In the genomic region with DNA sequence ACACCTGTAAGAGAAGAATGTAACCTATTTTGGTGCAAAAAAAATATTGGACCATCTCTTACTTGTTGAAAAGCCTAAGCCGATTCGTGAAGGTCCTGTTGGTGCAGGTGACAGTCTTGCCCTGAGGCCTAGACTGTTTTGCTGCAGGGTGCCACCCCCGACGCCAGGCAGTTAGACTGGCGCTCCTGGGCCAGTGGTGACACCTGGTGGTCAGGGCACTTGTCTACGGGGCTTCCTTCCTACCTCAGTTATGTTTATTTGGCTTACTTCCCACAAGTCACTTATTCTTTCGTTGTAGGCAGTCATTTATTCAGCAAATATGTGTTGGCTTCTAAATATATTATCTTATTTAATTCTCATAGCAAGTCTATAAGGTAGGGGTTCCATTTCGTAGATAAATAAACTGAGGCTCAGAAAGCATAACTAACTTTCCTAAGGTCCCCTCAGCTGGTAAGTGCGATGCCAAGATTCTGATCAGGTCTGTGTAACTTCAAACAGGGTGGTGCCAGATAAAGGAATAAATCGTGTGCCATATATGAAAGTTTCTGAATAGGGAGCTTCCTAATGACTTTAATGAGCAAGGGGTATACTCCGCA, we compare ENCODE assay signal across 8 cellular contexts. TPM values are rescaled to one million over a fixed set of nuclear protein-coding genes. Genes with fewer than 3 reads are reported as not detected.
DNase-seq lines count a peak whose midpoint lies in the region; ATAC-seq and TF ChIP-seq lines count a peak whose summit lies in the region.

No MANE protein-coding gene starts in this region.

- no peaks in the 10 kb centered on the region for H4K20me1 ChIP-seq in neural cell (ENCODE audit: insufficient read depth)

- H3K36me3 Mint-ChIP-seq in activated CD4-positive, alpha-beta memory T cell treated with anti-CD3 and anti-CD28 coated beads for 36 hours: no peaks in the 10 kb centered on the region

- no peak overlapping the region for H2AFZ ChIP-seq in neural cell (ENCODE audit: low read depth, low read length)

- no peaks in the 10 kb centered on the region for H3K36me3 ChIP-seq in BJ (ENCODE audit: control insufficient read depth, insufficient read depth, low read length)
- no peaks in the 10 kb centered on the region for H3K36me3 ChIP-seq in effector memory CD4-positive, alpha-beta T cell (ENCODE audit: control insufficient read depth, insufficient read depth, low read length)
- H3K36me3 ChIP-seq in neural cell (ENCODE audit: insufficient read depth, low read length): no peaks in the 10 kb centered on the region
- H3K36me3 ChIP-seq in thymus (ENCODE audit: control insufficient read depth, insufficient read depth): no peaks in the 10 kb centered on the region

- H3K79me2 ChIP-seq in neural cell (replicated peaks; ENCODE audit: insufficient read depth, low read length): peaks cover 10% of the 10 kb centered on the region

- TF ChIP-seq RAD21 in neural cell (conservative IDR thresholded peaks at IDR 0.05): no peak

- H3K27me3 ChIP-seq in BJ (ENCODE audit: control insufficient read depth, insufficient read depth, low read length): no peaks in the 10 kb centered on the region; the same call in 1 of the 2 replicates
- H3K27me3 ChIP-seq in effector memory CD4-positive, alpha-beta T cell (replicated peaks; ENCODE audit: control insufficient read depth, insufficient read depth, low read length, poor library complexity, severe bottlenecking): no peaks in the 10 kb centered on the region
- H3K27me3 ChIP-seq in neural cell (ENCODE audit: insufficient read depth, low read depth, low read length): no peaks in the 10 kb centered on the region
- no peaks in the 10 kb centered on the region for H3K27me3 ChIP-seq in thymus (ENCODE audit: control insufficient read depth, insufficient read depth)

- POLR2A ChIA-PET in BJ (lab: Charles Lee): no interaction called here
- POLR2A ChIA-PET in activated CD4-positive, alpha-beta memory T cell treated with anti-CD3 and anti-CD28 coated beads for 36 hours (lab: Charles Lee): interaction anchor here (1.4 to 2.7 kb wide), 5 partner anchors 52 to 130 kb away, joined by 3 to 13 read pairs (median 8); partner anchors contain the start of genes HENMT1 and PRPF38B

- H3F3A ChIP-seq in neural cell (ENCODE audit: insufficient read depth, low read length, poor library complexity, severe bottlenecking): no peaks in the 10 kb centered on the region

- TF ChIP-seq EP300 in neural cell (conservative IDR thresholded peaks at IDR 0.05; ENCODE audit: poor library complexity, severe bottlenecking): no peak

- H3K4me3 Mint-ChIP-seq in activated CD4-positive, alpha-beta memory T cell treated with anti-CD3 and anti-CD28 coated beads for 36 hours: peak overlapping the region; percentile 88

- intact Hi-C loops in activated CD4-positive, alpha-beta memory T cell treated with anti-CD3 and anti-CD28 coated beads for 36 hours (cut with micrococcal nuclease): loop anchor here (1.0 to 10.0 kb wide), 7 partner anchors 50 to 775 kb away; partner anchors contain the start of genes PRPF38B, SLC25A24 and STXBP3

- WGBS in thymus: 38% methylated on average over 11 of the region's 11 CpGs

- H3K4me3 ChIP-seq in BJ (ENCODE audit: low read depth, low read length) (no peak overlapping the region), neural cell (ENCODE audit: low read length) (peak overlapping the region; percentile 84), thymus (ENCODE audit: low read length) (peak overlapping the region; percentile 14)
- H3K4me3 ChIP-seq in effector memory CD4-positive, alpha-beta T cell (ENCODE audit: insufficient read depth, low read depth, low read length, poor library complexity, severe bottlenecking): peak overlapping the region; percentile 65

- H3K4me1 Mint-ChIP-seq in activated CD4-positive, alpha-beta memory T cell treated with anti-CD3 and anti-CD28 coated beads for 36 hours (ENCODE audit: low read depth): peaks cover 36% of the 10 kb centered on the region

- H3K9me3 ChIP-seq in effector memory CD4-positive, alpha-beta T cell (ENCODE audit: control insufficient read depth, low read length): no peaks in the 10 kb centered on the region
- H3K9me3 ChIP-seq in neural cell (ENCODE audit: low read length): no peaks in the 10 kb centered on the region
- H3K9me3 ChIP-seq in thymus (ENCODE audit: control insufficient read depth): no peaks in the 10 kb centered on the region

- DNase-seq in BJ (ENCODE audit: low read depth) (no peak), NCI-H748 treated with DMSO at 0.1 percent for 48 hours (lab: John Stamatoyannopoulos, UW) (peak; percentile 71)
- DNase-seq in activated CD4-positive, alpha-beta memory T cell treated with anti-CD3 and anti-CD28 coated beads for 36 hours: peak; percentile 91
- peak; percentile 62 to 75 (median 69) for DNase-seq in effector memory CD4-positive, alpha-beta T cell

- peak; percentile 29 for ATAC-seq in GM19025 (IDR thresholded peaks at IDR 0.05; ENCODE audit: low read depth, unreplicated experiment)
- peak; percentile 49 for ATAC-seq in HG03280 (IDR thresholded peaks at IDR 0.05; ENCODE audit: unreplicated experiment)

- peaks cover 19% of the 10 kb centered on the region for H3K4me1 ChIP-seq in effector memory CD4-positive, alpha-beta T cell (ENCODE audit: control insufficient read depth, insufficient read depth, low read length, poor library complexity, severe bottlenecking)
- peaks cover 6% of the 10 kb centered on the region for H3K4me1 ChIP-seq in thymus (ENCODE audit: control insufficient read depth, insufficient read depth, low read length)

- TF ChIP-seq CTCF in BJ (IDR thresholded peaks at IDR 0.05; ENCODE audit: insufficient read depth, low read depth, low read length) (peak; percentile 39; the same call in 1 of the 2 replicates), neural cell (IDR thresholded peaks at IDR 0.05; ENCODE audit: poor library complexity, severe bottlenecking) (peak; percentile 29)

- peak overlapping the region; percentile 94 for H3K4me2 ChIP-seq in neural cell (ENCODE audit: low read length)

- H3K9me3 Mint-ChIP-seq in activated CD4-positive, alpha-beta memory T cell treated with anti-CD3 and anti-CD28 coated beads for 36 hours: no peaks in the 10 kb centered on the region

- no peak overlapping the region for H3K27ac ChIP-seq in effector memory CD4-positive, alpha-beta T cell (ENCODE audit: insufficient read depth, low read length, poor library complexity, severe bottlenecking)
- H3K27ac ChIP-seq in neural cell (ENCODE audit: low read length) (no peak overlapping the region), thymus (ENCODE audit: low read depth) (no peak overlapping the region)

- no peaks in the 10 kb centered on the region for H3K9me2 ChIP-seq in neural cell (ENCODE audit: insufficient read depth, low read length)

- CTCF ChIA-PET in BJ (lab: Yijun Ruan, JAX): interaction anchor here (0.5 to 3.5 kb wide), 8 partner anchors 7 to 411 kb away, joined by 3 to 24 read pairs (median 10); no protein-coding TSS in a partner anchor
- CTCF ChIA-PET in activated CD4-positive, alpha-beta memory T cell treated with anti-CD3 and anti-CD28 coated beads for 36 hours (lab: Charles Lee): interaction anchor here (0.6 to 7.4 kb wide), 15 partner anchors 8 to 362 kb away, joined by 3 to 172 read pairs (median 10); partner anchors contain the start of gene SLC25A24

- no peak overlapping the region for H3K9ac ChIP-seq in neural cell (ENCODE audit: low read length)

- no peak overlapping the region for H3K27ac Mint-ChIP-seq in activated CD4-positive, alpha-beta memory T cell treated with anti-CD3 and anti-CD28 coated beads for 36 hours

- no peaks in the 10 kb centered on the region for H3K27me3 Mint-ChIP-seq in activated CD4-positive, alpha-beta memory T cell treated with anti-CD3 and anti-CD28 coated beads for 36 hours

TF ChIP-seq in neural cell, 6 proteins besides CTCF, POLR2A, EP300 and RAD21:
- no peak for TF ChIP-seq SMC3 (conservative IDR thresholded peaks at IDR 0.05; ENCODE audit: poor library complexity)
- TF ChIP-seq EZH2 (IDR thresholded peaks at IDR 0.05; ENCODE audit: borderline replicate concordance, insufficient read depth, low read length, poor library complexity, severe bottlenecking): no peak
- TF ChIP-seq, protein P1, sequence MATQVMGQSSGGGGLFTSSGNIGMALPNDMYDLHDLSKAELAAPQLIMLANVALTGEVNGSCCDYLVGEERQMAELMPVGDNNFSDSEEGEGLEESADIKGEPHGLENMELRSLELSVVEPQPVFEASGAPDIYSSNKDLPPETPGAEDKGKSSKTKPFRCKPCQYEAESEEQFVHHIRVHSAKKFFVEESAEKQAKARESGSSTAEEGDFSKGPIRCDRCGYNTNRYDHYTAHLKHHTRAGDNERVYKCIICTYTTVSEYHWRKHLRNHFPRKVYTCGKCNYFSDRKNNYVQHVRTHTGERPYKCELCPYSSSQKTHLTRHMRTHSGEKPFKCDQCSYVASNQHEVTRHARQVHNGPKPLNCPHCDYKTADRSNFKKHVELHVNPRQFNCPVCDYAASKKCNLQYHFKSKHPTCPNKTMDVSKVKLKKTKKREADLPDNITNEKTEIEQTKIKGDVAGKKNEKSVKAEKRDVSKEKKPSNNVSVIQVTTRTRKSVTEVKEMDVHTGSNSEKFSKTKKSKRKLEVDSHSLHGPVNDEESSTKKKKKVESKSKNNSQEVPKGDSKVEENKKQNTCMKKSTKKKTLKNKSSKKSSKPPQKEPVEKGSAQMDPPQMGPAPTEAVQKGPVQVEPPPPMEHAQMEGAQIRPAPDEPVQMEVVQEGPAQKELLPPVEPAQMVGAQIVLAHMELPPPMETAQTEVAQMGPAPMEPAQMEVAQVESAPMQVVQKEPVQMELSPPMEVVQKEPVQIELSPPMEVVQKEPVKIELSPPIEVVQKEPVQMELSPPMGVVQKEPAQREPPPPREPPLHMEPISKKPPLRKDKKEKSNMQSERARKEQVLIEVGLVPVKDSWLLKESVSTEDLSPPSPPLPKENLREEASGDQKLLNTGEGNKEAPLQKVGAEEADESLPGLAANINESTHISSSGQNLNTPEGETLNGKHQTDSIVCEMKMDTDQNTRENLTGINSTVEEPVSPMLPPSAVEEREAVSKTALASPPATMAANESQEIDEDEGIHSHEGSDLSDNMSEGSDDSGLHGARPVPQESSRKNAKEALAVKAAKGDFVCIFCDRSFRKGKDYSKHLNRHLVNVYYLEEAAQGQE (IDR thresholded peaks at IDR 0.05; ENCODE audit: borderline replicate concordance): no peak
- no peak for TF ChIP-seq POLR2AphosphoS5 (IDR thresholded peaks at IDR 0.05)
- no peak for TF ChIP-seq TAF1 (IDR thresholded peaks at IDR 0.05; ENCODE audit: low read depth)
- TF ChIP-seq MXI1 (conservative IDR thresholded peaks at IDR 0.05; ENCODE audit: poor library complexity, severe bottlenecking): no peak
TF ChIP-seq in neural cell: peak in this region for 0.

RNA-seq across cellular contexts. Expression of gene EEIG2, which starts 1.9 kb away (rescaled TPM):
- polyA plus RNA-seq in BJ (2011; rRNA removed) (2.6 and 3.8 TPM in 2 replicates), neural cell (13.1 and 13.2 TPM in 2 replicates), thymus (11.2 TPM)
- 2.5 and 2.7 TPM in 2 replicates for polyA minus RNA-seq in BJ (2011; rRNA and poly(A)+ RNA removed)
- 1 to 10 TPM; 8.4 to 8.7 TPM for total RNA-seq in activated CD4-positive, alpha-beta memory T cell treated with anti-CD3 and anti-CD28 coated beads for 36 hours
- polyA minus RNA-seq in neural cell: 20.5 and 21.0 TPM in 2 replicates
